ENCODE assay signal across 16 cellular contexts in the genomic region with DNA sequence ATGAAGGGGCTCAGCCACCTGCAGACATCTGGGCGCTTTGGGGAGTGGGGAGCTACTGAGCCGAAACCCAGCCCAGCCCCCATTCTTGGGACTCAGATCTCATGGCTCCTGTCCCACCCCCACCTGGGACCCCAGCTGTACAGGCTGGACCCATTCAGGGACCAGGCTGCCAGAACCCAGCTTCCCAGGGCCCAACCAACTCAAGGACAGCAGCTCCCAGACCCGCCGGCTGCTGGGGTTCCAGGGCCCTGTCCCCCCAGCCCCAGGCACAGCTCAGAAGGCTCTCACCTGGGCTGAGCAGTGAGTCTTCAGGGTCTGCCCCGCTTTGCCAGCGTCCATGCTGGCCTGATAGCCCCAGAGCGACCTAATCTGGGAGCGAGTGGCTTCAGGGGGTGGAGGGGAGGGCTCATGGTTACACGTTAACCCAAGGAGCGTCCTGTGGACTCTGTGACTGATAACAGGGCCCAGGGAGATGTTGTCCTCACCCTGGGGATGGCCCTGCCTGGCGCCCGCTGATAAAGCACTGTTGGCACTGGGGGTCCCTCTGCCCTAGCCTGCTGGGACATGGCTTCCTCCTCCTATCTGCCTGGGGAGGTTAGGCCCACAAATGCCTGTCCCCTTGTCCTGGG. TPM values are rescaled to one million over a fixed set of nuclear protein-coding genes. Genes with fewer than 3 reads are reported as not detected.
DNase-seq lines count a peak whose midpoint lies in the region; ATAC-seq and TF ChIP-seq lines count a peak whose summit lies in the region.
"Had no signal": no experiment of that assay in that cellular context is flagged by ENCODE, and none has a peak within 500 bp of the region (broad histone marks: within the 10 kb centered on the region; RNA-seq: fewer than 3 reads in every experiment).

A gene with protein sequence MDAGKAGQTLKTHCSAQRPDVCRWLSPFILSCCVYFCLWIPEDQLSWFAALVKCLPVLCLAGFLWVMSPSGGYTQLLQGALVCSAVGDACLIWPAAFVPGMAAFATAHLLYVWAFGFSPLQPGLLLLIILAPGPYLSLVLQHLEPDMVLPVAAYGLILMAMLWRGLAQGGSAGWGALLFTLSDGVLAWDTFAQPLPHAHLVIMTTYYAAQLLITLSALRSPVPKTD (minus strand): TSS at position 361 of the 629 bp plus-strand sequence. CDS start 22 bp downstream, at position 339.

- H3K9me3 ChIP-seq in T-helper 17 cell (ENCODE audit: control insufficient read depth, low read length, poor library complexity, severe bottlenecking) (no peaks in the 10 kb centered on the region), hepatocyte (ENCODE audit: low read depth) (no peaks in the 10 kb centered on the region), spleen (no peaks in the 10 kb centered on the region)
- H3K9me3 ChIP-seq: HAP-1 had no signal

- POLR2A ChIA-PET in activated CD4-positive, alpha-beta T cell treated with anti-CD3 and anti-CD28 coated beads, Interleukin-2, amount 10 ng/mL, durations not matched to agents 7 days and 5 days (lab: Charles Lee): no interaction called here

- H3K4me1 ChIP-seq in hepatocyte (ENCODE audit: insufficient read depth) (peaks cover 19% of the 10 kb centered on the region), spleen (peaks cover 0 to 32% (median 15%) of the 10 kb centered on the region in 6 donors)
- H3K4me1 ChIP-seq: HAP-1 had no signal

- H3K4me3 ChIP-seq in hepatocyte (no peak within 1 kb of the TSS), spleen (no peak within 1 kb of the TSS)
- H3K4me3 ChIP-seq: coronary artery, HAP-1 had no signal

- peaks cover 36% of the 10 kb centered on the region for H3K36me3 Mint-ChIP-seq in activated CD4-positive, alpha-beta T cell treated with anti-CD3 and anti-CD28 coated beads, Interleukin-2, amount 10 ng/mL, durations not matched to agents 7 days and 5 days (ENCODE audit: low read depth)
- H3K36me3 Mint-ChIP-seq in T-helper 17 cell (ENCODE audit: low read depth): peaks cover 7% of the 10 kb centered on the region

- no peak for TF ChIP-seq POLR2A in spleen (IDR thresholded peaks at IDR 0.05)

- H3K27ac Mint-ChIP-seq in activated CD4-positive, alpha-beta T cell treated with anti-CD3 and anti-CD28 coated beads, Interleukin-2, amount 10 ng/mL, durations not matched to agents 7 days and 5 days: peak within 1 kb of the TSS; percentile 13
- peak within 1 kb of the TSS; percentile 59 for H3K27ac Mint-ChIP-seq in T-helper 17 cell

- H3K9me3 Mint-ChIP-seq in activated CD4-positive, alpha-beta T cell treated with anti-CD3 and anti-CD28 coated beads, Interleukin-2, amount 10 ng/mL, durations not matched to agents 7 days and 5 days: no peaks in the 10 kb centered on the region
- H3K9me3 Mint-ChIP-seq: CD8-positive, alpha-beta memory T cell had no signal

- H3K79me2 ChIP-seq in hepatocyte: peaks cover 21% of the 10 kb centered on the region

- no peak for DNase-seq in activated CD4-positive, alpha-beta T cell treated with anti-CD3 and anti-CD28 coated beads, Interleukin-2, amount 10 ng/mL, durations not matched to agents 7 days and 5 days
- DNase-seq in activated CD4-positive, alpha-beta T cell treated with anti-CD3 and anti-CD28 coated beads for 48 hours: no peak
- DNase-seq in T-helper 17 cell (no peak), hepatocyte (ENCODE audit: low spot score) (peak; percentile 83), spleen (no peak), NCI-H2227 (lab: John Stamatoyannopoulos, UW; ENCODE audit: unreplicated experiment) (no peak), NCI-H1092 treated with DMSO at 0.1 percent for 48 hours (lab: John Stamatoyannopoulos, UW) (no peak)
- DNase-seq: 8988T; activated CD8-positive, alpha-beta memory T cell treated with anti-CD3 and anti-CD28 coated beads, Interleukin-2, amount 50 U/mL, for 48 hours; amniotic stem cell; CD8-positive, alpha-beta memory T cell; NCI-H1048; T1000 had no signal

- H3K27ac ChIP-seq in hepatocyte: peak within 1 kb of the TSS; percentile 97
- no peak within 1 kb of the TSS for H3K27ac ChIP-seq in spleen
- H3K27ac ChIP-seq: coronary artery had no signal

- no peaks in the 10 kb centered on the region for H3K27me3 Mint-ChIP-seq in activated CD4-positive, alpha-beta T cell treated with anti-CD3 and anti-CD28 coated beads, Interleukin-2, amount 10 ng/mL, durations not matched to agents 7 days and 5 days
- H3K27me3 Mint-ChIP-seq in T-helper 17 cell: no peaks in the 10 kb centered on the region
- H3K27me3 Mint-ChIP-seq: CD8-positive, alpha-beta memory T cell had no signal

- no peak for TF ChIP-seq CTCF in hepatocyte (IDR thresholded peaks at IDR 0.05; ENCODE audit: poor library complexity)
- no peak for TF ChIP-seq CTCF in spleen (IDR thresholded peaks at IDR 0.05 in 8 of 11, conservative IDR thresholded peaks at IDR 0.05 in 3 of 11)

- H3K36me3 ChIP-seq in hepatocyte (replicated peaks; ENCODE audit: insufficient read depth, low read depth): no peaks in the 10 kb centered on the region
- peaks cover 5 to 92% (median 75%) of the 10 kb centered on the region in 6 donors for H3K36me3 ChIP-seq in spleen

- ATAC-seq in T-helper 17 cell: no peak
- no peak for ATAC-seq in HG03196 (IDR thresholded peaks at IDR 0.05; ENCODE audit: unreplicated experiment)

- H3K4me3 Mint-ChIP-seq in activated CD4-positive, alpha-beta T cell treated with anti-CD3 and anti-CD28 coated beads, Interleukin-2, amount 10 ng/mL, durations not matched to agents 7 days and 5 days: no peak within 1 kb of the TSS
- H3K4me3 Mint-ChIP-seq in T-helper 17 cell: no peak within 1 kb of the TSS
- H3K4me3 Mint-ChIP-seq: CD8-positive, alpha-beta memory T cell had no signal

- CTCF ChIA-PET in activated CD4-positive, alpha-beta T cell treated with anti-CD3 and anti-CD28 coated beads, Interleukin-2, amount 10 ng/mL, durations not matched to agents 7 days and 5 days (lab: Charles Lee): interaction anchor here (1.0 kb wide), 1 partner anchor 103 kb away, joined by 3 read pairs; no protein-coding TSS in a partner anchor

- no peaks in the 10 kb centered on the region for H4K20me1 ChIP-seq in hepatocyte (ENCODE audit: insufficient read depth, poor library complexity, severe bottlenecking)

- intact Hi-C loops in spleen (cut with DNase I; ENCODE audit: low total_unique reads): no loop called here

- no peaks in the 10 kb centered on the region for H3K4me1 Mint-ChIP-seq in activated CD4-positive, alpha-beta T cell treated with anti-CD3 and anti-CD28 coated beads, Interleukin-2, amount 10 ng/mL, durations not matched to agents 7 days and 5 days
- peaks cover 12% of the 10 kb centered on the region for H3K4me1 Mint-ChIP-seq in T-helper 17 cell

- H3K27me3 ChIP-seq in hepatocyte (no peaks in the 10 kb centered on the region), spleen (replicated peaks in 1 of 7) (no peaks in the 10 kb centered on the region)

- H3K4me2 ChIP-seq in hepatocyte: peak within 1 kb of the TSS; percentile 82

- 60% methylated on average over 11 of the region's 12 CpGs for WGBS in hepatocyte (ENCODE audit: low lambda C conversion rate, missing lambda C conversion rate)
- WGBS in spleen, 5 donors: 93 to 100% (median 95%) methylated on average over 2 to 12 of the region's 12 CpGs

- no peaks in the 10 kb centered on the region for H3K9me2 ChIP-seq in hepatocyte (replicated peaks; ENCODE audit: insufficient read depth)

- H2AFZ ChIP-seq in hepatocyte: no peak within 1 kb of the TSS

RNA-seq across cellular contexts. Expression of the gene that starts here (rescaled TPM):
- 10 to 100 TPM; 12.7 to 16.7 TPM for total RNA-seq in activated CD4-positive, alpha-beta T cell treated with anti-CD3 and anti-CD28 coated beads, Interleukin-2, amount 10 ng/mL, durations not matched to agents 7 days and 5 days
- total RNA-seq in T-helper 17 cell (10 to 100 TPM; 12.4 to 12.8 TPM), hepatocyte (18.6 and 21.1 TPM in 2 replicates), spleen (10 to 100 TPM in 3 of 7 donors, 1 to 10 TPM in 4; 7.5 to 11.7 (median 9.6) TPM)
- polyA plus RNA-seq in hepatocyte (48.6 and 62.3 TPM in 2 replicates), spleen (10 to 100 TPM; 11.8 to 31.5 (median 28.2) TPM)
